Comparison of ENCODE assay signal across 11 cellular contexts in genomic region chr22:50656122-50657070, GRCh38. TPM values are rescaled to one million over a fixed set of nuclear protein-coding genes. Genes with fewer than 3 reads are reported as not detected.
DNase-seq lines count a peak whose midpoint lies in the region; ATAC-seq and TF ChIP-seq lines count a peak whose summit lies in the region.
"Had no signal": no experiment of that assay in that cellular context is flagged by ENCODE, and none has a peak within 500 bp of the region (broad histone marks: within the 10 kb centered on the region; RNA-seq: fewer than 3 reads in every experiment).

No MANE protein-coding gene starts in this region.

- no peaks in the 10 kb centered on the region for H3K36me3 ChIP-seq in esophagus muscularis mucosa
- no peaks in the 10 kb centered on the region for H3K36me3 ChIP-seq in lung (ENCODE audit: control insufficient read depth in 2 of 2, insufficient read depth in 2 of 2, low read length in 2 of 2)
- no peaks in the 10 kb centered on the region for H3K36me3 ChIP-seq in esophagus squamous epithelium

- H3K4me1 ChIP-seq in esophagus muscularis mucosa (peaks cover 0 to 14% (median 4%) of the 10 kb centered on the region in 4 donors), lung (ENCODE audit: control insufficient read depth in 2 of 2, insufficient read depth in 2 of 2, low read length in 2 of 2) (peaks cover 0 to 5% of the 10 kb centered on the region in 2 donors), esophagus squamous epithelium (peaks cover 0 to 3% (median 0%) of the 10 kb centered on the region in 3 donors)

- H3K27me3 ChIP-seq in esophagus muscularis mucosa: peaks cover 0 to 54% (median 0%) of the 10 kb centered on the region in 4 donors
- H3K27me3 ChIP-seq in lung (ENCODE audit: control insufficient read depth, insufficient read depth): no peaks in the 10 kb centered on the region
- peaks cover 0 to 53% (median 0%) of the 10 kb centered on the region in 4 donors for H3K27me3 ChIP-seq in esophagus squamous epithelium

- no peak overlapping the region for H3K4me3 Mint-ChIP-seq in stimulated activated naive CD8-positive, alpha-beta T cell treated with anti-CD3 and anti-CD28 coated beads, Interleukin-15, amount 100 ng/mL, for 72 hours
- H3K4me3 Mint-ChIP-seq in progenitor cell of endocrine pancreas (ENCODE audit: low read depth): no peak overlapping the region

- no peak for DNase-seq in stimulated activated naive CD8-positive, alpha-beta T cell treated with anti-CD3 and anti-CD28 coated beads, Interleukin-15, Interleukin-2, amounts not matched to agents 100 U/mL and 50 U/mL, for 24 hours
- no peak for DNase-seq in stimulated activated naive CD8-positive, alpha-beta T cell treated with anti-CD3 and anti-CD28 coated beads, Interleukin-15, amount 100 ng/mL, for 72 hours
- DNase-seq in esophagus muscularis mucosa (ENCODE audit: extremely low spot score): no peak
- no peak for DNase-seq in lung (ENCODE audit: low spot score)
- DNase-seq in esophagus squamous epithelium (lab: John Stamatoyannopoulos, UW): no peak
- no peak for DNase-seq in ureter (ENCODE audit: low spot score)
- DNase-seq in progenitor cell of endocrine pancreas (ENCODE audit: low spot score, unreplicated experiment): no peak
- DNase-seq: activated CD4-positive, alpha-beta T cell treated with anti-CD3 and anti-CD28 coated beads for 48 hours; NCI-H69; stimulated activated CD4-positive, alpha-beta T cell treated with anti-CD3 and anti-CD28 coated beads, Interleukin-2, amount 100 ng/mL, for 48 hours had no signal

- no peaks in the 10 kb centered on the region for H3K9me3 Mint-ChIP-seq in stimulated activated naive CD8-positive, alpha-beta T cell treated with anti-CD3 and anti-CD28 coated beads, Interleukin-15, amount 100 ng/mL, for 72 hours
- H3K9me3 Mint-ChIP-seq in progenitor cell of endocrine pancreas (ENCODE audit: low read depth): no peaks in the 10 kb centered on the region

- peak; percentile 9 for ATAC-seq in stimulated activated naive CD8-positive, alpha-beta T cell treated with anti-CD3 and anti-CD28 coated beads, Interleukin-15, Interleukin-2, amounts not matched to agents 100 U/mL and 50 U/mL, for 24 hours
- no peak for ATAC-seq in stimulated activated naive CD8-positive, alpha-beta T cell treated with anti-CD3 and anti-CD28 coated beads, Interleukin-15, amount 100 ng/mL, for 72 hours
- ATAC-seq in lung (ENCODE audit: insufficient read depth, low FRiP score) (peak; percentile 59), HG02610 (IDR thresholded peaks at IDR 0.05; ENCODE audit: unreplicated experiment) (no peak)

- intact Hi-C loops in esophagus muscularis mucosa (cut with DNase I) (no loop called here), esophagus squamous epithelium (cut with DNase I) (no loop called here)

- H3K9me3 ChIP-seq in esophagus muscularis mucosa (no peaks in the 10 kb centered on the region), lung (ENCODE audit: control insufficient read depth in 2 of 2, insufficient read depth in 1 of 2, low read length in 1 of 2) (no peaks in the 10 kb centered on the region), esophagus squamous epithelium (no peaks in the 10 kb centered on the region)

- H3K4me3 ChIP-seq in esophagus muscularis mucosa: no peak overlapping the region
- H3K4me3 ChIP-seq in lung: no peak overlapping the region
- H3K4me3 ChIP-seq in esophagus squamous epithelium: no peak overlapping the region

- 66% methylated on average over 23 of the region's 23 CpGs for WGBS in esophagus muscularis mucosa
- WGBS in lung, 2 donors: 52 to 76% methylated on average over 23 of the region's 23 CpGs
- WGBS in esophagus squamous epithelium, 2 donors: 45 to 52% methylated on average over 20 of the region's 23 CpGs

- H3K27ac ChIP-seq in esophagus muscularis mucosa (replicated peaks in 1 of 4) (peak overlapping the region in 3 of 4 donors; percentile 41 to 62 (median 52)), lung (ENCODE audit: low read depth in 1 of 2, low read length in 1 of 2) (peak overlapping the region; percentile 72 to 80), esophagus squamous epithelium (peak overlapping the region in 2 of 4 donors; percentile 53 to 73)

- no peak for TF ChIP-seq EP300 in esophagus muscularis mucosa (IDR thresholded peaks at IDR 0.05)

- no peak overlapping the region for H3K27ac Mint-ChIP-seq in stimulated activated naive CD8-positive, alpha-beta T cell treated with anti-CD3 and anti-CD28 coated beads, Interleukin-15, amount 100 ng/mL, for 72 hours
- H3K27ac Mint-ChIP-seq in progenitor cell of endocrine pancreas: no peak overlapping the region

- no peaks in the 10 kb centered on the region for H3K36me3 Mint-ChIP-seq in progenitor cell of endocrine pancreas (ENCODE audit: insufficient read depth)

- H3K4me1 Mint-ChIP-seq in stimulated activated naive CD8-positive, alpha-beta T cell treated with anti-CD3 and anti-CD28 coated beads, Interleukin-15, amount 100 ng/mL, for 72 hours: no peaks in the 10 kb centered on the region
- H3K4me1 Mint-ChIP-seq in progenitor cell of endocrine pancreas (ENCODE audit: low read depth): peaks cover 1% of the 10 kb centered on the region

- TF ChIP-seq CTCF in esophagus muscularis mucosa (IDR thresholded peaks at IDR 0.05): no peak
- no peak for TF ChIP-seq CTCF in lung (IDR thresholded peaks at IDR 0.05; ENCODE audit: control extremely low read depth, extremely low read depth)
- TF ChIP-seq CTCF in esophagus squamous epithelium (IDR thresholded peaks at IDR 0.05): no peak
- TF ChIP-seq CTCF in progenitor cell of endocrine pancreas (IDR thresholded peaks at IDR 0.05; ENCODE audit: unreplicated experiment): no peak

- peaks cover 5% of the 10 kb centered on the region for H3K27me3 Mint-ChIP-seq in stimulated activated naive CD8-positive, alpha-beta T cell treated with anti-CD3 and anti-CD28 coated beads, Interleukin-15, amount 100 ng/mL, for 72 hours
- peaks cover 45% of the 10 kb centered on the region for H3K27me3 Mint-ChIP-seq in progenitor cell of endocrine pancreas

- TF ChIP-seq POLR2A in esophagus muscularis mucosa (IDR thresholded peaks at IDR 0.05; ENCODE audit: low read depth) (no peak), esophagus squamous epithelium (IDR thresholded peaks at IDR 0.05) (no peak)

RNA-seq across cellular contexts. Expression of gene SHANK3, which starts 16.2 kb away (rescaled TPM):
- total RNA-seq in esophagus muscularis mucosa: 10 to 100 TPM in 3 of 4 donors, 1 to 10 TPM in 1; 7.0 to 21.1 (median 16.0) TPM
- total RNA-seq in lung: 10 to 100 TPM; 17.1 to 44.0 TPM
- polyA plus RNA-seq in lung: 10 to 100 TPM; 15.5 to 28.5 TPM
- total RNA-seq in esophagus squamous epithelium: 1 to 10 TPM; 3.7 to 5.9 (median 4.5) TPM
- total RNA-seq in ureter: 37.1 TPM
- 6.9 and 7.5 TPM in 2 replicates for total RNA-seq in progenitor cell of endocrine pancreas

RNA-seq across cellular contexts. Expression of gene ARSA, which starts 28.4 kb away (rescaled TPM):
- total RNA-seq in esophagus muscularis mucosa (10 to 100 TPM; 24.5 to 49.4 (median 28.8) TPM), lung (10 to 100 TPM; 21.2 to 57.7 TPM), esophagus squamous epithelium (10 to 100 TPM; 18.7 to 47.0 (median 28.6) TPM), ureter (61.9 TPM), progenitor cell of endocrine pancreas (36.2 and 37.1 TPM in 2 replicates)
- 10 to 100 TPM; 34.7 to 46.3 TPM for polyA plus RNA-seq in lung

RNA-seq across cellular contexts. Expression of gene MAPK8IP2, which starts 55.8 kb away (rescaled TPM):
- total RNA-seq in esophagus muscularis mucosa (1 to 10 TPM; 1.2 to 4.2 (median 3.4) TPM), lung (1 to 10 TPM; 1.2 to 2.7 TPM), esophagus squamous epithelium (1 to 10 TPM; 1.3 to 2.9 (median 1.7) TPM), ureter (0.83 TPM), progenitor cell of endocrine pancreas (6.4 and 7.7 TPM in 2 replicates)
- polyA plus RNA-seq in lung: 1 to 10 TPM in 1 of 2 donors, under 1 TPM in 1; 0.91 to 1.1 TPM

Comparison
In these comparisons a context has a peak if more than half of its experiments do, and no peak if none do; other contexts are left out.
1. ATAC-seq: peak in stimulated activated naive CD8-positive, alpha-beta T cell treated with anti-CD3 and anti-CD28 coated beads, Interleukin-15, Interleukin-2, amounts not matched to agents 100 U/mL and 50 U/mL, for 24 hours (single experiment) and lung (single experiment); none in stimulated activated naive CD8-positive, alpha-beta T cell treated with anti-CD3 and anti-CD28 coated beads, Interleukin-15, amount 100 ng/mL, for 72 hours (single experiment) and HG02610 (single experiment).